29 cellular contexts compared by ENCODE assay signal in genomic region chr1:41400235-41400634, GRCh38.
A peak's percentile ranks its signal among the peaks of the same experiment; 100 is the strongest.
DNase-seq lines count a peak whose midpoint lies in the region; ATAC-seq and TF ChIP-seq lines count a peak whose summit lies in the region.
"Had no signal": no experiment of that assay in that cellular context is flagged by ENCODE, and none has a peak within 500 bp of the region (broad histone marks: within the 10 kb centered on the region; RNA-seq: fewer than 3 reads in every experiment).

No MANE protein-coding gene starts in this region.

- peak overlapping the region in 2 of 3 experiments; percentile 68 to 80 for H3K27ac Mint-ChIP-seq in nephron
- H3K27ac Mint-ChIP-seq: activated T-helper 1 cell treated with anti-CD3 and anti-CD28 coated beads, Interleukin-12 subunit alpha, Interleukin-12 subunit beta, Interleukin-2, Interleukin-4 antibody, amounts not matched to agents 30 ng/mL and 10 ng/mL and 1 ng/mL, durations not matched to agents 14 hours and 24 hours and 36 hours; CD14-positive monocyte; endodermal cell had no signal

- peaks cover 69% of the 10 kb centered on the region for H3K4me1 Mint-ChIP-seq in nephron

- H3K36me3 Mint-ChIP-seq in nephron (ENCODE audit: low read depth): no peaks in the 10 kb centered on the region
- H3K36me3 Mint-ChIP-seq: CD14-positive monocyte had no signal

- DNase-seq in NCI-H2196 (lab: John Stamatoyannopoulos, UW; ENCODE audit: unreplicated experiment) (peak; percentile 50), NCI-H2196 treated with DMSO at 0.1 percent for 48 hours (lab: John Stamatoyannopoulos, UW; ENCODE audit: unreplicated experiment) (no peak), NCI-H1092 treated with DMSO at 0.1 percent for 48 hours (lab: John Stamatoyannopoulos, UW) (peak; percentile 74), NCI-H69 (lab: John Stamatoyannopoulos, UW) (peak; percentile 21), tibial artery (no peak)
- no peak for DNase-seq in activated CD8-positive, alpha-beta memory T cell treated with anti-CD3 and anti-CD28 coated beads, Interleukin-2, amount 50 U/mL, for 4 hours
- DNase-seq: activated CD4-positive, alpha-beta T cell treated with anti-CD3 and anti-CD28 coated beads, Interleukin-2, amount 50 U/mL, for 48 hours; activated CD4-positive, CD25-positive, alpha-beta regulatory T cell treated with anti-CD3 and anti-CD28 coated beads, Interleukin-2, amount 50 U/mL, for 72 hours; activated naive CD4-positive, alpha-beta T cell treated with Interleukin-2 at 50 U/mL for 16 hours; adrenal gland; dermis blood vessel endothelial cell; endodermal cell; GOT3; islet precursor cell; left ventricle myocardium inferior; NCI-H1105; NCI-H1930; NCI-H345; NK-92 treated with Interleukin-12 subunit alpha and Interleukin-12 subunit beta, amount 100 ng/mL, for 24 hours; psoas muscle; sigmoid colon; stimulated activated CD4-positive, alpha-beta T cell treated with anti-CD3 and anti-CD28 coated beads, Interleukin-4, amount 100 ng/mL, for 1 hour; upper lobe of right lung had no signal

- H3K4me3 ChIP-seq in tibial artery: no peak overlapping the region
- H3K4me3 ChIP-seq: adrenal gland, left ventricle myocardium inferior, sigmoid colon, upper lobe of right lung had no signal

- intact Hi-C loops in tibial artery (cut with DNase I; ENCODE audit: low total_unique reads): no loop called here

- no peaks in the 10 kb centered on the region for H3K9me3 ChIP-seq in tibial artery
- H3K9me3 ChIP-seq: adrenal gland, psoas muscle, sigmoid colon, upper lobe of right lung had no signal

- ATAC-seq in GM18870 (IDR thresholded peaks at IDR 0.05; ENCODE audit: unreplicated experiment): no peak
- ATAC-seq: upper lobe of right lung had no signal

- no peaks in the 10 kb centered on the region for H3K27me3 ChIP-seq in tibial artery
- H3K27me3 ChIP-seq: sigmoid colon had no signal

- H3K4me1 ChIP-seq in tibial artery: peaks cover 0 to 17% (median 14%) of the 10 kb centered on the region in 4 donors
- H3K4me1 ChIP-seq: adrenal gland, upper lobe of right lung had no signal

- H3K27me3 Mint-ChIP-seq in nephron (ENCODE audit: low read depth): peaks cover 48% of the 10 kb centered on the region

- peaks cover 3% of the 10 kb centered on the region for H3K9me3 Mint-ChIP-seq in nephron
- H3K9me3 Mint-ChIP-seq: activated T-helper 1 cell treated with anti-CD3 and anti-CD28 coated beads, Interleukin-12 subunit alpha, Interleukin-12 subunit beta, Interleukin-2, Interleukin-4 antibody, amounts not matched to agents 30 ng/mL and 10 ng/mL and 1 ng/mL, durations not matched to agents 14 hours and 24 hours and 36 hours; central memory CD8-positive, alpha-beta T cell had no signal

- no peak overlapping the region for H3K4me3 Mint-ChIP-seq in nephron
- H3K4me3 Mint-ChIP-seq: activated T-helper 1 cell treated with anti-CD3 and anti-CD28 coated beads, Interleukin-12 subunit alpha, Interleukin-12 subunit beta, Interleukin-2, Interleukin-4 antibody, amounts not matched to agents 30 ng/mL and 10 ng/mL and 1 ng/mL, durations not matched to agents 14 hours and 24 hours and 36 hours; CD14-positive monocyte; central memory CD8-positive, alpha-beta T cell; endodermal cell had no signal

- TF ChIP-seq CTCF in nephron (IDR thresholded peaks at IDR 0.05; ENCODE audit: unreplicated experiment in 3 of 3) (no peak), tibial artery (IDR thresholded peaks at IDR 0.05) (no peak)

- H3K27ac ChIP-seq in tibial artery: no peak overlapping the region
- H3K27ac ChIP-seq: 22Rv1, adrenal gland, sigmoid colon, upper lobe of right lung had no signal

- no peaks in the 10 kb centered on the region for H3K36me3 ChIP-seq in tibial artery
- H3K36me3 ChIP-seq: adrenal gland, left ventricle myocardium inferior, sigmoid colon, upper lobe of right lung had no signal

Comparison
In these comparisons a context has a peak if more than half of its experiments do, and no peak if none do; other contexts are left out.
1. DNase-seq: peak in NCI-H2196 (single experiment), NCI-H1092 treated with DMSO at 0.1 percent for 48 hours (single experiment) and NCI-H69 (single experiment); none in NCI-H2196 treated with DMSO at 0.1 percent for 48 hours (single experiment), activated CD8-positive, alpha-beta memory T cell treated with anti-CD3 and anti-CD28 coated beads, Interleukin-2, amount 50 U/mL, for 4 hours (single experiment) and tibial artery (0 of 2).